Comparison of ENCODE assay signal across 9 cellular contexts in the genomic region with DNA sequence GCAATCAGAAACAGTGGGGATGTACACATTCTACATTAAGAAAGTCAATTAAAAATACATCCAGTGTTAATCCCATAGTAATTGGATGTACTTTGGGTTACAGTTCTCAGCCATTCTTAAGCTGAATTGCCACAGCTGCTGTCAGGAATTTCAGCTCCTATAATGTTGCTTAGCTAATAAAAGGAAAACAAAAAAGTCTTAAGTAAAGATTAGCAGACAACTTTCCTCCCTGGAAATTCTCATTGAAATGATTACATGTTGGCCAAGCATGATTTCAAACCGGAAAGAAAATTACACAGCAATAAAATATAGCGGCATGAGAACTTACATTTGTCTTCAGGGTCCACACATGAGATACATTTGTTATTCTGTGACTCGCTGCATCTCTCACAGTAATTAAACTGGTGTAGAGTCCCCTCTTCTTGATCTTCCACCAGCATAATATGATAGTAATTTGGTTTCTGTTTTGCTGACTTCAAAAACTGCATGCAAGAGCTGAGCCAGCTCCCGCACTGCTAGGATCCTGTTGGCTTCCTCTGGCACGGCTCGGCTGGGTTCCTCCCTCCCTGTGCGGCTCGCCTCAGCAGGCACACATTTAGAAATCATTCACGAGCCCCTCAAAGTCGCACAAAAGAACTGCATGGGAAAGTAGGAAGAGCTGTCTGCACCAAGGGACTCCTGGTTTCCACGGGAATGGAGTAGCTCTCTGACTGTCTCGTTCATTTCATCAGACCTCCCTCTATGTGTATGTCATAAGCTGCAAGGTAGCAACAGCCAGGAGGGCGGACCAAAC. TPM values are rescaled to one million over a fixed set of nuclear protein-coding genes. Genes with fewer than 3 reads are reported as not detected.
DNase-seq lines count a peak whose midpoint lies in the region; ATAC-seq lines count a peak whose summit lies in the region.
"Had no signal": no experiment of that assay in that cellular context is flagged by ENCODE, and none has a peak within 500 bp of the region (broad histone marks: within the 10 kb centered on the region; RNA-seq: fewer than 3 reads in every experiment).

TSS of gene HTR2A (minus strand) at position 708 of the 793 bp plus-strand sequence. CDS start 1,147 bp downstream, outside the sequence.

- peaks cover 13% of the 10 kb centered on the region for H3K4me1 ChIP-seq in CD4-positive, alpha-beta memory T cell (ENCODE audit: insufficient read depth, low read length)

- peak; percentile 39 to 58 for ATAC-seq in naive thymus-derived CD8-positive, alpha-beta T cell
- ATAC-seq in GM21529 (IDR thresholded peaks at IDR 0.05; ENCODE audit: unreplicated experiment) (no peak), HG02588 (IDR thresholded peaks at IDR 0.05; ENCODE audit: unreplicated experiment) (no peak)

- intact Hi-C loops in CD4-positive, alpha-beta memory T cell (cut with micrococcal nuclease): no loop called here

- no peak within 1 kb of the TSS for H3K27ac Mint-ChIP-seq in CD4-positive, alpha-beta memory T cell
- H3K27ac Mint-ChIP-seq in naive thymus-derived CD8-positive, alpha-beta T cell: peak within 1 kb of the TSS in 2 of 10 donors; percentile 2 to 39

- no peaks in the 10 kb centered on the region for H3K9me3 ChIP-seq in CD4-positive, alpha-beta memory T cell (ENCODE audit: control insufficient read depth in 1 of 2, low read length in 2 of 2)

- H3K4me1 Mint-ChIP-seq in CD4-positive, alpha-beta memory T cell: peaks cover 16 to 28% (median 21%) of the 10 kb centered on the region in 4 donors
- peaks cover 7 to 26% (median 22%) of the 10 kb centered on the region in 4 donors for H3K4me1 Mint-ChIP-seq in naive thymus-derived CD8-positive, alpha-beta T cell

- H3K4me3 ChIP-seq in CD4-positive, alpha-beta memory T cell (ENCODE audit: low read length in 2 of 2): no peak within 1 kb of the TSS

- peaks cover 28 to 48% of the 10 kb centered on the region in 2 donors for H3K27me3 Mint-ChIP-seq in CD4-positive, alpha-beta memory T cell
- H3K27me3 Mint-ChIP-seq in naive thymus-derived CD8-positive, alpha-beta T cell: peaks cover 24 to 37% (median 27%) of the 10 kb centered on the region in 5 donors

- CTCF ChIA-PET in CD4-positive, alpha-beta memory T cell (lab: Charles Lee; ENCODE audit: partially characterized antibody): interaction anchor here (1.2 kb wide), 1 partner anchor 26 kb away, joined by 3 read pairs; no protein-coding TSS in a partner anchor

- no peaks in the 10 kb centered on the region for H3K36me3 Mint-ChIP-seq in CD4-positive, alpha-beta memory T cell
- no peaks in the 10 kb centered on the region for H3K36me3 Mint-ChIP-seq in naive thymus-derived CD8-positive, alpha-beta T cell

- peaks cover 10% of the 10 kb centered on the region for H3K27me3 ChIP-seq in CD4-positive, alpha-beta memory T cell (ENCODE audit: insufficient read depth, low read length)

- H3K36me3 ChIP-seq in CD4-positive, alpha-beta memory T cell (ENCODE audit: insufficient read depth, low read length): no peaks in the 10 kb centered on the region

- H3K9me3 Mint-ChIP-seq in CD4-positive, alpha-beta memory T cell: no peaks in the 10 kb centered on the region
- H3K9me3 Mint-ChIP-seq in naive thymus-derived CD8-positive, alpha-beta T cell: no peaks in the 10 kb centered on the region

- no peak for DNase-seq in CD4-positive, alpha-beta memory T cell
- DNase-seq in NCI-H69 (lab: John Stamatoyannopoulos, UW) (peak; percentile 2), ecto neural progenitor cell (ENCODE audit: low spot score) (peak; percentile 60), dedifferentiated amniotic fluid mesenchymal stem cell (ENCODE audit: extremely low spot score) (no peak), SW 1271 (lab: John Stamatoyannopoulos, UW) (no peak)
- peak in 3 of 10 donors; percentile 6 to 16 (median 15) for DNase-seq in naive thymus-derived CD8-positive, alpha-beta T cell

- H3K4me3 Mint-ChIP-seq in CD4-positive, alpha-beta memory T cell: peak within 1 kb of the TSS in 7 of 8 donors; percentile 28 to 74 (median 70)
- H3K4me3 Mint-ChIP-seq in naive thymus-derived CD8-positive, alpha-beta T cell: peak within 1 kb of the TSS; percentile 55 to 81 (median 72)

- POLR2A ChIA-PET in CD4-positive, alpha-beta memory T cell (lab: Charles Lee; ENCODE audit: partially characterized antibody): no interaction called here
- POLR2A ChIA-PET in naive thymus-derived CD8-positive, alpha-beta T cell (lab: Charles Lee): no interaction called here

- H3K27ac ChIP-seq in CD4-positive, alpha-beta memory T cell (ENCODE audit: low read depth, low read length): no peak within 1 kb of the TSS
- H3K27ac ChIP-seq: epithelial cell of prostate had no signal

RNA-seq across cellular contexts. Expression of gene HTR2A, which starts in this region (rescaled TPM):
- total RNA-seq in CD4-positive, alpha-beta memory T cell: not detected
- not detected for polyA plus RNA-seq in CD4-positive, alpha-beta memory T cell
- total RNA-seq in naive thymus-derived CD8-positive, alpha-beta T cell: not detected
- polyA plus RNA-seq in naive thymus-derived CD8-positive, alpha-beta T cell: not detected

Comparison
In these comparisons a context has a peak if more than half of its experiments do, and no peak if none do; other contexts are left out.
1. Peak in ATAC-seq in naive thymus-derived CD8-positive, alpha-beta T cell; RNA of the gene not detected or under 1 TPM.
2. DNase-seq: peak in NCI-H69 (single experiment) and ecto neural progenitor cell (single experiment); none in CD4-positive, alpha-beta memory T cell (0 of 5), dedifferentiated amniotic fluid mesenchymal stem cell (single experiment) and SW 1271 (0 of 2).